In genomic region chr20:31722388-31723281, GRCh38 we compare ENCODE assay signal across 7 cellular contexts. TPM values are rescaled to one million over a fixed set of nuclear protein-coding genes. Genes with fewer than 3 reads are reported as not detected.
A peak's percentile ranks its signal among the peaks of the same experiment; 100 is the strongest.
DNase-seq lines count a peak whose midpoint lies in the region; TF ChIP-seq lines count a peak whose summit lies in the region.

Gene BCL2L1 (minus strand): TSS chr20:31722868. CDS start chr20:31722218, 650 bp downstream.

- TF ChIP-seq CTCF in OCI-LY3 (IDR thresholded peaks at IDR 0.05; ENCODE audit: low read depth, low read length): peak; percentile 45

- peaks cover 5% of the 10 kb centered on the region; the same call in 1 of the 2 replicates for H4K20me1 ChIP-seq in OCI-LY3 (ENCODE audit: insufficient read depth, low read length)

- peak within 1 kb of the TSS; percentile 90 for H3K27ac ChIP-seq in OCI-LY3 (ENCODE audit: low read length)

- H2AFZ ChIP-seq in OCI-LY3 (ENCODE audit: low read depth, low read length): peak within 1 kb of the TSS; percentile 60

- peak in 68 of 76 experiments; percentile 20 to 84 (median 68) for DNase-seq in HUDEP-2 (lab: John Stamatoyannopoulos, UW; ENCODE audit: unreplicated experiment in 76 of 76)
- peak; percentile 65 for DNase-seq in activated T-cell treated with anti-CD3 and anti-CD28 coated beads for 24 hours (ENCODE audit: low read depth)
- peak; percentile 77 for DNase-seq in epidermal melanocyte (ENCODE audit: insufficient read length, low spot score)
- DNase-seq in stimulated activated CD8-positive, alpha-beta memory T cell treated with anti-CD3 and anti-CD28 coated beads, Interleukin-4, amount 100 ng/mL, for 24 hours (ENCODE audit: low read depth): peak; percentile 78

- H3K27me3 ChIP-seq in OCI-LY3 (ENCODE audit: low read depth, low read length) (no peaks in the 10 kb centered on the region), mononuclear cell (ENCODE audit: insufficient read depth, low read length) (no peaks in the 10 kb centered on the region)

- H3K4me2 ChIP-seq in OCI-LY3 (ENCODE audit: low read length): peak within 1 kb of the TSS; percentile 95

- H3K4me3 ChIP-seq in OCI-LY3 (ENCODE audit: low read length) (peak within 1 kb of the TSS; percentile 91), mononuclear cell (ENCODE audit: low read length) (peak within 1 kb of the TSS; percentile 79)

- peaks cover 23% of the 10 kb centered on the region for H3K36me3 ChIP-seq in OCI-LY3 (replicated peaks; ENCODE audit: low read depth, low read length)

- peak; percentile 67 for TF ChIP-seq POLR2A in GM15510 (IDR thresholded peaks at IDR 0.05; ENCODE audit: borderline replicate concordance, extremely low read depth, insufficient read length)

- H3K4me1 ChIP-seq in OCI-LY3 (ENCODE audit: low read length) (peaks cover 53% of the 10 kb centered on the region), mononuclear cell (ENCODE audit: insufficient read depth, low read length) (peaks cover 57% of the 10 kb centered on the region)

- peaks cover 54% of the 10 kb centered on the region for H3K79me2 ChIP-seq in OCI-LY3 (ENCODE audit: low read length)

- H3K9me3 ChIP-seq in OCI-LY3 (ENCODE audit: insufficient read depth, low read length) (no peaks in the 10 kb centered on the region), mononuclear cell (ENCODE audit: low read depth, low read length) (no peaks in the 10 kb centered on the region)

- H3K9ac ChIP-seq in OCI-LY3 (ENCODE audit: low read length): peak within 1 kb of the TSS; percentile 99

RNA-seq across cellular contexts. Expression of gene BCL2L1, which starts in this region (rescaled TPM):
- 37.6 TPM for total RNA-seq in mononuclear cell

Comparison
In these comparisons a context has a peak if more than half of its experiments do, and no peak if none do; other contexts are left out.
1. Peak in every context shown above with its lines: DNase-seq, H3K4me3 ChIP-seq and H3K27ac ChIP-seq.